14 cellular contexts compared by ENCODE assay signal in the genomic region with DNA sequence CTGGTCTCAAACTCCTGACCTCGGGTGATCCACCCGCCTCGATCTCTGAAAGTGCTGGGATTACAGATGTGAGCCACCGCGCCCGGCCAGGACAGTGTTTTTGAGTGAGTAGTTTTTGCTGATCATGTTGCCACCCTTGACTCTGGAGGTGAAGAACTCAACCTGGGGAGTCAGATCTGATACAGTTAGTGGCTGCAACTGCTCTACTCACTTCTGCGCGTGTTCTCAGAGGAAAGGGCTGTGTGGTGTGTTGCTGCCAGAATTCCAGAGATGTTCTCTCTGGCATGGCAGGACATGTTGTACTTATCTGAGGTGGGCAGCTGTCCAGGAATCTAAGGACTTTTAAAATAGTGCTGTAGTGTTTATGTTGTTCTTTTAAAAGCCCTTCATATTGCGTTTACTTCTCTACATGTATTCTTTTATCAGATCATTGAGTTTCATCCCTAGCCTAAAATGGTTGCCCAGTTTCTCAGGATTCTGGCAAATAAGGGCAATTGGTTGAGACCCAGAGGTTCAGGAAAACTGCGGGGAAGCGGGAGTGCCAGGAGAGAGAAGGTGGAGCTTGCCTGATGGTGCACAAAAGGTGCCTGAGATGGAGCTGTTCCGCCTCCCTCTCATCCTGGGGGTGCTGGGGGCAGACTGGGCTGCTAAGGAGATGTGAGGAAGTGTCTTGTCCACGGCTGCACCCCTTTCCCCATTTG.
DNase-seq lines count a peak whose midpoint lies in the region; ATAC-seq and TF ChIP-seq lines count a peak whose summit lies in the region.
"Had no signal": no experiment of that assay in that cellular context is flagged by ENCODE, and none has a peak within 500 bp of the region (broad histone marks: within the 10 kb centered on the region; RNA-seq: fewer than 3 reads in every experiment).

No MANE protein-coding gene starts in this region.

- H3K79me2 ChIP-seq in neural progenitor cell (ENCODE audit: low read depth), result no peaks in the 10 kb centered on the region

- no peak overlapping the region for H3K4me3 Mint-ChIP-seq in neural progenitor cell
- H3K4me3 Mint-ChIP-seq: activated naive CD8-positive, alpha-beta T cell treated with anti-CD3 and anti-CD28 coated beads, Interleukin-2, amount 10 ng/mL, durations not matched to agents 7 days and 5 days had no signal

- H3K9me3 Mint-ChIP-seq in neural progenitor cell, result peaks cover 3% of the 10 kb centered on the region
- H3K9me3 Mint-ChIP-seq: activated naive CD8-positive, alpha-beta T cell treated with anti-CD3 and anti-CD28 coated beads, Interleukin-2, amount 10 ng/mL, durations not matched to agents 7 days and 5 days had no signal

- peak overlapping the region; percentile 33 for H3K27ac Mint-ChIP-seq in neural progenitor cell
- H3K27ac Mint-ChIP-seq: activated naive CD8-positive, alpha-beta T cell treated with anti-CD3 and anti-CD28 coated beads, Interleukin-2, amount 10 ng/mL, durations not matched to agents 7 days and 5 days; progenitor cell of endocrine pancreas had no signal

- TF ChIP-seq CTCF in fibroblast of the aortic adventitia (IDR thresholded peaks at IDR 0.05; ENCODE audit: insufficient read depth, low read length) (no peak), neural progenitor cell (IDR thresholded peaks at IDR 0.05) (no peak), vagina (IDR thresholded peaks at IDR 0.05) (no peak)

- H4K20me1 ChIP-seq in neural progenitor cell (ENCODE audit: low read depth), result no peaks in the 10 kb centered on the region

- H3K4me1 Mint-ChIP-seq in neural progenitor cell, result peaks cover 30% of the 10 kb centered on the region

- ATAC-seq in Right ventricle myocardium inferior (peak; percentile 82), HG03432 (IDR thresholded peaks at IDR 0.05; ENCODE audit: unreplicated experiment) (no peak)
- ATAC-seq: HCT116, PC-3 had no signal

- H3K4me1 ChIP-seq in neural progenitor cell, result peaks cover 30% of the 10 kb centered on the region
- peaks cover 64% of the 10 kb centered on the region for H3K4me1 ChIP-seq in vagina

- H3K4me3 ChIP-seq in fibroblast of the aortic adventitia (ENCODE audit: low read depth, low read length) (no peak overlapping the region), neural progenitor cell (no peak overlapping the region), vagina (no peak overlapping the region)

- H3K4me2 ChIP-seq in neural progenitor cell, result no peak overlapping the region

- TF ChIP-seq POLR2A in vagina (IDR thresholded peaks at IDR 0.05), result no peak

- H3K36me3 ChIP-seq in neural progenitor cell (no peaks in the 10 kb centered on the region), vagina (no peaks in the 10 kb centered on the region)

- intact Hi-C loops in Right ventricle myocardium inferior (cut with DNase I), result loop anchor here (2.0 to 5.0 kb wide), 2 partner anchors 38 to 97 kb away; partner anchors contain the start of gene ARHGAP10
- intact Hi-C loops in cardiac septum (cut with DNase I), result no loop called here
- intact Hi-C loops in vagina (cut with DNase I), result loop anchor here (10.0 kb wide), 1 partner anchor 95 kb away; the partner anchor contains the start of gene ARHGAP10

- H3K9ac ChIP-seq in neural progenitor cell, result no peak overlapping the region

- no peaks in the 10 kb centered on the region for H3K27me3 Mint-ChIP-seq in neural progenitor cell (ENCODE audit: insufficient read depth, low read depth)
- H3K27me3 Mint-ChIP-seq: activated naive CD8-positive, alpha-beta T cell treated with anti-CD3 and anti-CD28 coated beads, Interleukin-2, amount 10 ng/mL, durations not matched to agents 7 days and 5 days; progenitor cell of endocrine pancreas had no signal

- H3K9me3 ChIP-seq in neural progenitor cell (ENCODE audit: low read depth) (no peaks in the 10 kb centered on the region), vagina (no peaks in the 10 kb centered on the region)

- peak overlapping the region; percentile 36 for H2AFZ ChIP-seq in neural progenitor cell (replicated peaks)

- H3K27me3 ChIP-seq in neural progenitor cell (no peaks in the 10 kb centered on the region), vagina (no peaks in the 10 kb centered on the region)

- H3K27ac ChIP-seq in neural progenitor cell, result peak overlapping the region; percentile 72
- peak overlapping the region; percentile 73 for H3K27ac ChIP-seq in vagina

- peaks cover 22% of the 10 kb centered on the region for H3F3A ChIP-seq in neural progenitor cell (ENCODE audit: low read depth)

- peaks cover 5% of the 10 kb centered on the region for H3K36me3 Mint-ChIP-seq in neural progenitor cell
- H3K36me3 Mint-ChIP-seq: activated naive CD8-positive, alpha-beta T cell treated with anti-CD3 and anti-CD28 coated beads, Interleukin-2, amount 10 ng/mL, durations not matched to agents 7 days and 5 days had no signal

- peak; percentile 75 for DNase-seq in Right ventricle myocardium inferior (ENCODE audit: missing footprints)
- no peak for DNase-seq in cardiac septum (ENCODE audit: low spot score)
- DNase-seq in fibroblast of the aortic adventitia (ENCODE audit: low read depth), result peak; percentile 46
- DNase-seq in neural progenitor cell (ENCODE audit: low spot score), result no peak
- DNase-seq in vagina (ENCODE audit: extremely low spot score in 2 of 2), result no peak
- no peak for DNase-seq in DMS153 (lab: John Stamatoyannopoulos, UW)
- DNase-seq in NCI-H524 treated with DMSO at 0.1 percent for 48 hours (lab: John Stamatoyannopoulos, UW), result no peak
- DNase-seq: activated CD4-positive, alpha-beta T cell treated with anti-CD3 and anti-CD28 coated beads for 1 hour; activated naive CD8-positive, alpha-beta T cell treated with anti-CD3 and anti-CD28 coated beads, Interleukin-2, amount 10 ng/mL, durations not matched to agents 7 days and 5 days; GF-D8; PC-3 had no signal

Comparison
In these comparisons a context has a peak if more than half of its experiments do, and no peak if none do; other contexts are left out.
1. DNase-seq: peak in Right ventricle myocardium inferior (single experiment) and fibroblast of the aortic adventitia (single experiment); none in cardiac septum (single experiment), neural progenitor cell (single experiment), vagina (0 of 2), DMS153 (single experiment) and NCI-H524 treated with DMSO at 0.1 percent for 48 hours (single experiment).